ENCODE assay signal across 1 cellular context in the genomic region with DNA sequence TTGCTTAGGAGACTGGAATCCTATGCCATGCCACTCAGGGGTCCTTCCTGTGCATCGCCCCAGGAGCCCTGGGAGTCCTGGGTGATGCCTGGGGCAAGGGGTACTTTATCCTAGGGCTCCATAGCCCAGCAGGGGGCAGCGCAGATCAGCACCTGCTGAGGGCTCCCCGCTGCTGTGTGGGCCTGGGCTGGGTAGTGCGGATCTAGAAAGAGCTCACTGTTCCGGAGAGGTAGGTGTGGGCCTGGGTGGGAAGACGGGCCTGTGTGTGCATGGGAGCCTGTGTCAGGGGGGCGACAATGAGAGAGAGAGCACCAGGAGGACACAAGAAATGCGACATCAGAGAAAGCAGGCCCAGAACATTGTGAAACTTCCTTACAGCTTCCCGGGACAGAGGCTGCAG.
TF ChIP-seq lines count a peak whose summit lies in the region.

No MANE protein-coding gene starts in this region.

TF ChIP-seq in H1, 55 proteins besides CTCF, POLR2A, EP300 and RAD21 (continued from another document):
- TF ChIP-seq, protein P1, sequence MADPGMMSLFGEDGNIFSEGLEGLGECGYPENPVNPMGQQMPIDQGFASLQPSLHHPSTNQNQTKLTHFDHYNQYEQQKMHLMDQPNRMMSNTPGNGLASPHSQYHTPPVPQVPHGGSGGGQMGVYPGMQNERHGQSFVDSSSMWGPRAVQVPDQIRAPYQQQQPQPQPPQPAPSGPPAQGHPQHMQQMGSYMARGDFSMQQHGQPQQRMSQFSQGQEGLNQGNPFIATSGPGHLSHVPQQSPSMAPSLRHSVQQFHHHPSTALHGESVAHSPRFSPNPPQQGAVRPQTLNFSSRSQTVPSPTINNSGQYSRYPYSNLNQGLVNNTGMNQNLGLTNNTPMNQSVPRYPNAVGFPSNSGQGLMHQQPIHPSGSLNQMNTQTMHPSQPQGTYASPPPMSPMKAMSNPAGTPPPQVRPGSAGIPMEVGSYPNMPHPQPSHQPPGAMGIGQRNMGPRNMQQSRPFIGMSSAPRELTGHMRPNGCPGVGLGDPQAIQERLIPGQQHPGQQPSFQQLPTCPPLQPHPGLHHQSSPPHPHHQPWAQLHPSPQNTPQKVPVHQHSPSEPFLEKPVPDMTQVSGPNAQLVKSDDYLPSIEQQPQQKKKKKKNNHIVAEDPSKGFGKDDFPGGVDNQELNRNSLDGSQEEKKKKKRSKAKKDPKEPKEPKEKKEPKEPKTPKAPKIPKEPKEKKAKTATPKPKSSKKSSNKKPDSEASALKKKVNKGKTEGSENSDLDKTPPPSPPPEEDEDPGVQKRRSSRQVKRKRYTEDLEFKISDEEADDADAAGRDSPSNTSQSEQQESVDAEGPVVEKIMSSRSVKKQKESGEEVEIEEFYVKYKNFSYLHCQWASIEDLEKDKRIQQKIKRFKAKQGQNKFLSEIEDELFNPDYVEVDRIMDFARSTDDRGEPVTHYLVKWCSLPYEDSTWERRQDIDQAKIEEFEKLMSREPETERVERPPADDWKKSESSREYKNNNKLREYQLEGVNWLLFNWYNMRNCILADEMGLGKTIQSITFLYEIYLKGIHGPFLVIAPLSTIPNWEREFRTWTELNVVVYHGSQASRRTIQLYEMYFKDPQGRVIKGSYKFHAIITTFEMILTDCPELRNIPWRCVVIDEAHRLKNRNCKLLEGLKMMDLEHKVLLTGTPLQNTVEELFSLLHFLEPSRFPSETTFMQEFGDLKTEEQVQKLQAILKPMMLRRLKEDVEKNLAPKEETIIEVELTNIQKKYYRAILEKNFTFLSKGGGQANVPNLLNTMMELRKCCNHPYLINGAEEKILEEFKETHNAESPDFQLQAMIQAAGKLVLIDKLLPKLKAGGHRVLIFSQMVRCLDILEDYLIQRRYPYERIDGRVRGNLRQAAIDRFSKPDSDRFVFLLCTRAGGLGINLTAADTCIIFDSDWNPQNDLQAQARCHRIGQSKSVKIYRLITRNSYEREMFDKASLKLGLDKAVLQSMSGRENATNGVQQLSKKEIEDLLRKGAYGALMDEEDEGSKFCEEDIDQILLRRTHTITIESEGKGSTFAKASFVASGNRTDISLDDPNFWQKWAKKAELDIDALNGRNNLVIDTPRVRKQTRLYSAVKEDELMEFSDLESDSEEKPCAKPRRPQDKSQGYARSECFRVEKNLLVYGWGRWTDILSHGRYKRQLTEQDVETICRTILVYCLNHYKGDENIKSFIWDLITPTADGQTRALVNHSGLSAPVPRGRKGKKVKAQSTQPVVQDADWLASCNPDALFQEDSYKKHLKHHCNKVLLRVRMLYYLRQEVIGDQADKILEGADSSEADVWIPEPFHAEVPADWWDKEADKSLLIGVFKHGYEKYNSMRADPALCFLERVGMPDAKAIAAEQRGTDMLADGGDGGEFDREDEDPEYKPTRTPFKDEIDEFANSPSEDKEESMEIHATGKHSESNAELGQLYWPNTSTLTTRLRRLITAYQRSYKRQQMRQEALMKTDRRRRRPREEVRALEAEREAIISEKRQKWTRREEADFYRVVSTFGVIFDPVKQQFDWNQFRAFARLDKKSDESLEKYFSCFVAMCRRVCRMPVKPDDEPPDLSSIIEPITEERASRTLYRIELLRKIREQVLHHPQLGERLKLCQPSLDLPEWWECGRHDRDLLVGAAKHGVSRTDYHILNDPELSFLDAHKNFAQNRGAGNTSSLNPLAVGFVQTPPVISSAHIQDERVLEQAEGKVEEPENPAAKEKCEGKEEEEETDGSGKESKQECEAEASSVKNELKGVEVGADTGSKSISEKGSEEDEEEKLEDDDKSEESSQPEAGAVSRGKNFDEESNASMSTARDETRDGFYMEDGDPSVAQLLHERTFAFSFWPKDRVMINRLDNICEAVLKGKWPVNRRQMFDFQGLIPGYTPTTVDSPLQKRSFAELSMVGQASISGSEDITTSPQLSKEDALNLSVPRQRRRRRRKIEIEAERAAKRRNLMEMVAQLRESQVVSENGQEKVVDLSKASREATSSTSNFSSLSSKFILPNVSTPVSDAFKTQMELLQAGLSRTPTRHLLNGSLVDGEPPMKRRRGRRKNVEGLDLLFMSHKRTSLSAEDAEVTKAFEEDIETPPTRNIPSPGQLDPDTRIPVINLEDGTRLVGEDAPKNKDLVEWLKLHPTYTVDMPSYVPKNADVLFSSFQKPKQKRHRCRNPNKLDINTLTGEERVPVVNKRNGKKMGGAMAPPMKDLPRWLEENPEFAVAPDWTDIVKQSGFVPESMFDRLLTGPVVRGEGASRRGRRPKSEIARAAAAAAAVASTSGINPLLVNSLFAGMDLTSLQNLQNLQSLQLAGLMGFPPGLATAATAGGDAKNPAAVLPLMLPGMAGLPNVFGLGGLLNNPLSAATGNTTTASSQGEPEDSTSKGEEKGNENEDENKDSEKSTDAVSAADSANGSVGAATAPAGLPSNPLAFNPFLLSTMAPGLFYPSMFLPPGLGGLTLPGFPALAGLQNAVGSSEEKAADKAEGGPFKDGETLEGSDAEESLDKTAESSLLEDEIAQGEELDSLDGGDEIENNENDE (IDR thresholded peaks at IDR 0.05; ENCODE audit: insufficient replicate concordance, low read length): no peak
- TF ChIP-seq SUZ12 (IDR thresholded peaks at IDR 0.05; ENCODE audit: low read length) (no peak), HDAC6 (IDR thresholded peaks at IDR 0.05; ENCODE audit: low read depth, low read length) (no peak), CBX5 (IDR thresholded peaks at IDR 0.05; ENCODE audit: low read depth, low read length) (no peak), TBP (IDR thresholded peaks at IDR 0.05; ENCODE audit: low read depth, low read length) (no peak), KDM5A (IDR thresholded peaks at IDR 0.05; ENCODE audit: low read length) (no peak), SP4 (IDR thresholded peaks at IDR 0.05; ENCODE audit: low read length) (no peak)
- TF ChIP-seq, protein P2, sequence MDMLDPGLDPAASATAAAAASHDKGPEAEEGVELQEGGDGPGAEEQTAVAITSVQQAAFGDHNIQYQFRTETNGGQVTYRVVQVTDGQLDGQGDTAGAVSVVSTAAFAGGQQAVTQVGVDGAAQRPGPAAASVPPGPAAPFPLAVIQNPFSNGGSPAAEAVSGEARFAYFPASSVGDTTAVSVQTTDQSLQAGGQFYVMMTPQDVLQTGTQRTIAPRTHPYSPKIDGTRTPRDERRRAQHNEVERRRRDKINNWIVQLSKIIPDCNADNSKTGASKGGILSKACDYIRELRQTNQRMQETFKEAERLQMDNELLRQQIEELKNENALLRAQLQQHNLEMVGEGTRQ (IDR thresholded peaks at IDR 0.05; ENCODE audit: low read length): no peak
TF ChIP-seq in H1: peak in this region for 0.
